Comparison of ENCODE assay signal across 1 cellular context in genomic region chr5:51685399-51685798, GRCh38.
TF ChIP-seq lines count a peak whose summit lies in the region.

No MANE protein-coding gene starts in this region.

TF ChIP-seq in GM12878, 131 proteins besides CTCF, POLR2A, EP300 and RAD21 (continued from another document):
- TF ChIP-seq CUX1 (IDR thresholded peaks at IDR 0.05; ENCODE audit: insufficient replicate concordance, low read depth, low read length) (no peak), SREBF2 (IDR thresholded peaks at IDR 0.05; ENCODE audit: low read length) (no peak)
